In the genomic region with DNA sequence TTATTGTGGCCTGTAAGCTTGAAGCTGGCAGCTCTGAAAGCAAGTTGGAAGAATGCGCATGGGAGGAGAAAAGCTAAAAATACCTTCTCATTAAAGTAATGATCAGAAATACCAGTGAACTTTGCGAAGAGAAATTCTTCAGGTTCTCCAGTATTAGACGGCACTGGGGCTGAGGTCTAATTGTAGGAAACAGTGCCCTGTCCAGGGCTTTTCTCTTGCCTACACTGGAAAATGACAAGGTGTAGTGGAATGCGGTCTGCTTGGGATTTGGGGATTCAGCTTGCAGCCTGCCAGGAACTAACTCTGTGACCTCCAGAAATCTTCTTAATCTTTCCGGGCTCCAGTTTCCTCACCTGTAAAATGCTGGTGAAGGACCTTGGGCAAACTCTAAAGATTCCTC, we compare ENCODE assay signal across 1 cellular context.
TF ChIP-seq lines count a peak whose summit lies in the region.

No MANE protein-coding gene starts in this region.

TF ChIP-seq in SK-N-SH treated with all-trans-retinoic acid at 6 μM for 48 hours, 23 proteins besides CTCF, POLR2A, EP300 and RAD21 (continued from another document):
- TF ChIP-seq ZFP30 (CRISPR knock-in tag; IDR thresholded peaks at IDR 0.05): no peak
